Comparison of ENCODE assay signal across 1 cellular context in the genomic region with DNA sequence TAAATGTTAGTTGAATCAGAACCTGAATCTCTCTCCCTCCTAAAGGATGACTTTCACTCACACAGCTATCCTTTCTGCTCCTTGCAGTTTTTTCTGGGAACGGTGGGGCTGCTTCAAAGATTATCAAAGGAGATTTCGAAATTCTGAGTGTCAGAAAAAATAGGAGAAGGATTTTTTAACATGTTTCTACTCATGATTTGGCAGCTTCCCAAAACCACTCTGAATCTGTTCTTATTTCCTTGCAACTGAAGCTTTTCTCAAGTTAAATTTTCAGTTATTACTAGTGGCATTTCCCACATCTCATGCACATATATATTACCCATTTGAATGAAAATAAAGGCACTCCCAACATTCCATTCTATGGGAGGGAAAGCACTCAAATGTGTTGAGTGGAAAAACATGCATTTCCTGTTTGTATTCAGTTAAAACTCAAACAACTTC.
TF ChIP-seq lines count a peak whose summit lies in the region.

No MANE protein-coding gene starts in this region.

TF ChIP-seq in SK-N-SH, 30 proteins besides CTCF, POLR2A, EP300 and RAD21:
- TF ChIP-seq MXI1 (IDR thresholded peaks at IDR 0.05; ENCODE audit: low read depth, low read length) (no peak), EZH2phosphoT487 (IDR thresholded peaks at IDR 0.05; ENCODE audit: borderline replicate concordance, low read depth) (no peak), FOSL2 (IDR thresholded peaks at IDR 0.05; ENCODE audit: borderline replicate concordance, low read depth) (no peak), ZBTB33 (IDR thresholded peaks at IDR 0.05; ENCODE audit: borderline replicate concordance, low read depth) (no peak), JUND (IDR thresholded peaks at IDR 0.05) (no peak), TCF12 (IDR thresholded peaks at IDR 0.05) (no peak), MEF2A (IDR thresholded peaks at IDR 0.05; ENCODE audit: borderline replicate concordance, low read depth) (no peak), GATA2 (CRISPR knock-in tag; IDR thresholded peaks at IDR 0.05) (no peak), FOXJ3 (CRISPR knock-in tag; IDR thresholded peaks at IDR 0.05) (no peak), ELF1 (IDR thresholded peaks at IDR 0.05) (no peak), SIN3A (IDR thresholded peaks at IDR 0.05; ENCODE audit: borderline replicate concordance, low read depth, low read length) (no peak), NRF1 (IDR thresholded peaks at IDR 0.05; ENCODE audit: low read depth, low read length) (no peak), RCOR1 (IDR thresholded peaks at IDR 0.05; ENCODE audit: low read length) (no peak), POLR2AphosphoS5 (IDR thresholded peaks at IDR 0.05; ENCODE audit: low read depth, low read length) (no peak), YY1 (IDR thresholded peaks at IDR 0.05; ENCODE audit: low read depth) (no peak), GABPA (IDR thresholded peaks at IDR 0.05; ENCODE audit: low read depth) (no peak), SMC3 (IDR thresholded peaks at IDR 0.05; ENCODE audit: low read depth, low read length) (no peak)
- TF ChIP-seq, protein P1, sequence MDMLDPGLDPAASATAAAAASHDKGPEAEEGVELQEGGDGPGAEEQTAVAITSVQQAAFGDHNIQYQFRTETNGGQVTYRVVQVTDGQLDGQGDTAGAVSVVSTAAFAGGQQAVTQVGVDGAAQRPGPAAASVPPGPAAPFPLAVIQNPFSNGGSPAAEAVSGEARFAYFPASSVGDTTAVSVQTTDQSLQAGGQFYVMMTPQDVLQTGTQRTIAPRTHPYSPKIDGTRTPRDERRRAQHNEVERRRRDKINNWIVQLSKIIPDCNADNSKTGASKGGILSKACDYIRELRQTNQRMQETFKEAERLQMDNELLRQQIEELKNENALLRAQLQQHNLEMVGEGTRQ (IDR thresholded peaks at IDR 0.05; ENCODE audit: borderline replicate concordance, low read depth, low read length), result no peak
- TF ChIP-seq, protein P2, sequence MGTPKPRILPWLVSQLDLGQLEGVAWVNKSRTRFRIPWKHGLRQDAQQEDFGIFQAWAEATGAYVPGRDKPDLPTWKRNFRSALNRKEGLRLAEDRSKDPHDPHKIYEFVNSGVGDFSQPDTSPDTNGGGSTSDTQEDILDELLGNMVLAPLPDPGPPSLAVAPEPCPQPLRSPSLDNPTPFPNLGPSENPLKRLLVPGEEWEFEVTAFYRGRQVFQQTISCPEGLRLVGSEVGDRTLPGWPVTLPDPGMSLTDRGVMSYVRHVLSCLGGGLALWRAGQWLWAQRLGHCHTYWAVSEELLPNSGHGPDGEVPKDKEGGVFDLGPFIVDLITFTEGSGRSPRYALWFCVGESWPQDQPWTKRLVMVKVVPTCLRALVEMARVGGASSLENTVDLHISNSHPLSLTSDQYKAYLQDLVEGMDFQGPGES (IDR thresholded peaks at IDR 0.05; ENCODE audit: low read depth, low read length), result no peak
- TF ChIP-seq, protein P3, sequence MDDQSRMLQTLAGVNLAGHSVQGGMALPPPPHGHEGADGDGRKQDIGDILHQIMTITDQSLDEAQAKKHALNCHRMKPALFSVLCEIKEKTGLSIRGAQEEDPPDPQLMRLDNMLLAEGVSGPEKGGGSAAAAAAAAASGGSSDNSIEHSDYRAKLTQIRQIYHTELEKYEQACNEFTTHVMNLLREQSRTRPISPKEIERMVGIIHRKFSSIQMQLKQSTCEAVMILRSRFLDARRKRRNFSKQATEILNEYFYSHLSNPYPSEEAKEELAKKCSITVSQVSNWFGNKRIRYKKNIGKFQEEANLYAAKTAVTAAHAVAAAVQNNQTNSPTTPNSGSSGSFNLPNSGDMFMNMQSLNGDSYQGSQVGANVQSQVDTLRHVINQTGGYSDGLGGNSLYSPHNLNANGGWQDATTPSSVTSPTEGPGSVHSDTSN (IDR thresholded peaks at IDR 0.05), result no peak
